19 cellular contexts compared by ENCODE assay signal in the genomic region with DNA sequence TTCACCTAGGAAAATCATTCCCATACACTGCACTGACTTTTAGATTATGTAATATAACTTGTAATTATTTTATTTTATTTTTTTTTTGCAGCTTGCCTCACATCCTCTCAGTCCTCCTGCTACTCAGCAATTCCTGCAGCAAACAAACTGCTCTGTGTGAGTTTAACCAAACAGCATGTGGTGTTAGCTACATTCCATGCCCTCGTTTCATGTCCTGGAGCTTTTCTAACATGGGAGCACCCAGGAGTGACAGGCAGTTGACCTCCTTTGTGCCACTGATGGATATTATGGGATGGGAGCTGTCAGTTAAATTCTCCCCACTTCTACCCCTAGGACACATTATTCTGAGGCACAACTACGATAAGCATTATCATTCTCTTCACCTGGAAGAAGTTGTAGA. TPM values are rescaled to one million over a fixed set of nuclear protein-coding genes. Genes with fewer than 3 reads are reported as not detected.
DNase-seq lines count a peak whose midpoint lies in the region; ATAC-seq and TF ChIP-seq lines count a peak whose summit lies in the region.
"Had no signal": no experiment of that assay in that cellular context is flagged by ENCODE, and none has a peak within 500 bp of the region (broad histone marks: within the 10 kb centered on the region; RNA-seq: fewer than 3 reads in every experiment).

No MANE protein-coding gene starts in this region.

- no peaks in the 10 kb centered on the region for H3K9me2 ChIP-seq in GM23248 (ENCODE audit: insufficient read depth)

- H3K36me3 Mint-ChIP-seq in MCF 10A (ENCODE audit: insufficient read depth, unreplicated experiment) = no peaks in the 10 kb centered on the region
- H3K36me3 Mint-ChIP-seq: CD4-positive, CD25-positive, alpha-beta regulatory T cell had no signal

- CTCF ChIA-PET in MCF 10A (lab: Yijun Ruan, JAX) = interaction anchor here (1.3 to 1.9 kb wide), 2 partner anchors 8 to 29 kb away, joined by 3 to 10 read pairs; no protein-coding TSS in a partner anchor

- no peak overlapping the region for H3K4me3 Mint-ChIP-seq in MCF 10A (ENCODE audit: unreplicated experiment)
- H3K4me3 Mint-ChIP-seq: CD4-positive, CD25-positive, alpha-beta regulatory T cell had no signal

- H3K9me3 Mint-ChIP-seq in MCF 10A (ENCODE audit: unreplicated experiment) = no peaks in the 10 kb centered on the region

- no peak for TF ChIP-seq EP300 in esophagus muscularis mucosa (IDR thresholded peaks at IDR 0.05)

- no peak for TF ChIP-seq CTCF in esophagus muscularis mucosa (IDR thresholded peaks at IDR 0.05)
- TF ChIP-seq CTCF in MCF 10A (IDR thresholded peaks at IDR 0.05; ENCODE audit: unreplicated experiment) = no peak

- H3K27me3 Mint-ChIP-seq in MCF 10A (ENCODE audit: insufficient read depth, unreplicated experiment) = no peaks in the 10 kb centered on the region
- H3K27me3 Mint-ChIP-seq: CD4-positive, CD25-positive, alpha-beta regulatory T cell had no signal

- H3K4me1 Mint-ChIP-seq in MCF 10A (ENCODE audit: insufficient read depth, unreplicated experiment) = peaks cover 46% of the 10 kb centered on the region
- H3K4me1 Mint-ChIP-seq: CD4-positive, CD25-positive, alpha-beta regulatory T cell had no signal

- H3K9ac ChIP-seq in GM23248 = no peak overlapping the region
- H3K9ac ChIP-seq in adipocyte (ENCODE audit: low read length) = no peak overlapping the region
- H3K9ac ChIP-seq: KMS-11 had no signal

- in situ Hi-C loops in GM23248 (cut with MboI) = no loop called here

- H3K36me3 ChIP-seq in GM23248 (ENCODE audit: low read depth) (no peaks in the 10 kb centered on the region), adipocyte (ENCODE audit: control insufficient read depth, insufficient read depth, low read length, severe bottlenecking) (no peaks in the 10 kb centered on the region), esophagus muscularis mucosa (no peaks in the 10 kb centered on the region)
- H3K36me3 ChIP-seq: HAP-1, SJSA1 had no signal

- H2AFZ ChIP-seq in GM23248 = no peak overlapping the region

- H3F3A ChIP-seq in GM23248 (ENCODE audit: insufficient read depth) = peaks cover 31% of the 10 kb centered on the region

- H3K4me3 ChIP-seq in GM23248 (no peak overlapping the region), adipocyte (ENCODE audit: low read length) (no peak overlapping the region), esophagus muscularis mucosa (no peak overlapping the region)
- H3K4me3 ChIP-seq: A549, HAP-1, SJSA1 had no signal

- H3K27me3 ChIP-seq in GM23248 (replicated peaks; ENCODE audit: insufficient read depth) (no peaks in the 10 kb centered on the region), adipocyte (replicated peaks; ENCODE audit: control insufficient read depth, insufficient read depth, low read length) (no peaks in the 10 kb centered on the region), esophagus muscularis mucosa (no peaks in the 10 kb centered on the region)
- H3K27me3 ChIP-seq: SJSA1 had no signal

- intact Hi-C loops in esophagus muscularis mucosa (cut with DNase I) (no loop called here), MCF 10A (cut with micrococcal nuclease) (no loop called here)

- no peak overlapping the region for H3K4me2 ChIP-seq in GM23248 (ENCODE audit: unreplicated experiment)
- H3K4me2 ChIP-seq: A549, KMS-11 had no signal

- WGBS in GM23248 (ENCODE audit: low coverage in 1 of 2, low lambda C conversion rate in 2 of 2, missing lambda C conversion rate in 2 of 2), 2 experiments = 31 to 33% methylated on average over 2 of the region's 2 CpGs
- WGBS in esophagus muscularis mucosa = 76% methylated on average over 2 of the region's 2 CpGs

- no peaks in the 10 kb centered on the region for H4K20me1 ChIP-seq in GM23248 (ENCODE audit: insufficient read depth)

- ATAC-seq in GM19455 (IDR thresholded peaks at IDR 0.05; ENCODE audit: unreplicated experiment) = no peak
- ATAC-seq: A549 had no signal

- H3K27ac ChIP-seq in GM23248 (no peak overlapping the region), esophagus muscularis mucosa (replicated peaks in 1 of 4) (no peak overlapping the region)
- H3K27ac ChIP-seq: KMS-11, SJSA1 had no signal

- H3K79me2 ChIP-seq in GM23248 (ENCODE audit: insufficient read depth) = no peaks in the 10 kb centered on the region

- H3K4me1 ChIP-seq in GM23248 (ENCODE audit: insufficient read depth) (peaks cover 47% of the 10 kb centered on the region), adipocyte (ENCODE audit: control insufficient read depth, insufficient read depth, low read length) (peaks cover 54% of the 10 kb centered on the region), esophagus muscularis mucosa (no peaks in the 10 kb centered on the region)
- H3K4me1 ChIP-seq: HAP-1 had no signal

- no peak for TF ChIP-seq POLR2A in esophagus muscularis mucosa (IDR thresholded peaks at IDR 0.05; ENCODE audit: low read depth)

- peak; percentile 43 for DNase-seq in GM23248
- DNase-seq in adipocyte (ENCODE audit: low read depth) = peak; percentile 55
- peak; percentile 46 for DNase-seq in foreskin melanocyte
- peak; percentile 49 for DNase-seq in retina
- no peak for DNase-seq in esophagus muscularis mucosa (ENCODE audit: extremely low spot score)
- DNase-seq in MCF 10A (ENCODE audit: unreplicated experiment) = no peak
- DNase-seq: CD4-positive, CD25-positive, alpha-beta regulatory T cell; NCI-H1105 treated with DMSO at 0.1 percent for 48 hours; NCI-H187; NCI-H2107; NCI-H446 treated with DMSO at 0.1 percent for 48 hours; NCI-H526 treated with DMSO at 0.1 percent for 48 hours had no signal

- H3K9me3 ChIP-seq in GM23248 (ENCODE audit: low read depth) = no peaks in the 10 kb centered on the region
- no peaks in the 10 kb centered on the region for H3K9me3 ChIP-seq in adipocyte (ENCODE audit: control insufficient read depth, low read length)
- no peaks in the 10 kb centered on the region for H3K9me3 ChIP-seq in esophagus muscularis mucosa
- H3K9me3 ChIP-seq: A549, HAP-1, SJSA1 had no signal

- H3K27ac Mint-ChIP-seq in MCF 10A (ENCODE audit: low read depth, unreplicated experiment) = no peak overlapping the region
- H3K27ac Mint-ChIP-seq: CD4-positive, CD25-positive, alpha-beta regulatory T cell had no signal

- POLR2A ChIA-PET in MCF 10A (lab: Yijun Ruan, JAX) = interaction anchor here (0.6 to 1.8 kb wide), 4 partner anchors 9 to 218 kb away, joined by 3 to 8 read pairs (median 6); no protein-coding TSS in a partner anchor

- no TSS peak for BruUV-seq in MCF 10A (replicated peaks; lab: Mats Ljungman, UMichigan)

RNA-seq across cellular contexts. Expression of a gene that starts 24.8 kb away (rescaled TPM):
- total RNA-seq in GM23248 (2014; rRNA removed; shearing (Covaris generic)) = 12.9 and 14.8 TPM in 2 replicates
- polyA plus RNA-seq in GM23248 (2016; fragmentation: Nextera tagmentation; extraction: Ambion mirVana) = 12.6 and 13.9 TPM in 2 replicates
- total RNA-seq in esophagus muscularis mucosa = 1 to 10 TPM in 3 of 4 donors, not detected in 1; 1.8 to 9.1 (median 3.4) TPM
- 35.0 and 49.3 TPM in 2 replicates for total RNA-seq in MCF 10A (2022)
- total RNA-seq: CD4-positive, CD25-positive, alpha-beta regulatory T cell; HT1080 had no signal
- polyA plus RNA-seq: CD4-positive, CD25-positive, alpha-beta regulatory T cell had no signal

RNA-seq across cellular contexts. Expression of a gene that starts 40.9 kb away (rescaled TPM):
- 13.8 TPM in 1 of 2 replicates, not detected in the other for total RNA-seq in GM23248 (2014; rRNA removed; shearing (Covaris generic))
- polyA plus RNA-seq in GM23248 (2016; fragmentation: Nextera tagmentation; extraction: Ambion mirVana) = 6.5 and 8.1 TPM in 2 replicates
- total RNA-seq in esophagus muscularis mucosa (not detected), MCF 10A (2022) (not detected in 2 replicates)
- total RNA-seq: HT1080, SJSA1 had no signal
- polyA plus RNA-seq: A549; BJ; CD4-positive, CD25-positive, alpha-beta regulatory T cell had no signal

RNA-seq across cellular contexts. Expression of a gene that starts 57.5 kb away (rescaled TPM):
- 8.1 and 13.5 TPM in 2 replicates for total RNA-seq in GM23248 (2014; rRNA removed; shearing (Covaris generic))
- 16.3 and 17.9 TPM in 2 replicates for polyA plus RNA-seq in GM23248 (2016; fragmentation: Nextera tagmentation; extraction: Ambion mirVana)
- total RNA-seq in esophagus muscularis mucosa (1 to 10 TPM in 1 of 4 donors, under 1 TPM in 1, not detected in 2; 0.66 to 1.8 TPM), MCF 10A (2022) (not detected in 2 replicates)
- total RNA-seq: CD4-positive, CD25-positive, alpha-beta regulatory T cell; HT1080; SJSA1 had no signal
- polyA plus RNA-seq: CD4-positive, CD25-positive, alpha-beta regulatory T cell had no signal

Comparison
In these comparisons a context has a peak if more than half of its experiments do, and no peak if none do; other contexts are left out.
1. DNase-seq: peak in GM23248 (single experiment), adipocyte (single experiment), foreskin melanocyte (single experiment) and retina (single experiment); none in esophagus muscularis mucosa (single experiment) and MCF 10A (single experiment).